In genomic region chr10:73838827-73839226, GRCh38 we compare ENCODE assay signal across 26 cellular contexts. TPM values are rescaled to one million over a fixed set of nuclear protein-coding genes. Genes with fewer than 3 reads are reported as not detected.
DNase-seq lines count a peak whose midpoint lies in the region; ATAC-seq and TF ChIP-seq lines count a peak whose summit lies in the region.
"Had no signal": no experiment of that assay in that cellular context is flagged by ENCODE, and none has a peak within 500 bp of the region (broad histone marks: within the 10 kb centered on the region; RNA-seq: fewer than 3 reads in every experiment).

No MANE protein-coding gene starts in this region.

- no peaks in the 10 kb centered on the region for H3K27me3 Mint-ChIP-seq in CD4-positive, alpha-beta T cell
- H3K27me3 Mint-ChIP-seq: activated naive CD8-positive, alpha-beta T cell treated with anti-CD3 and anti-CD28 coated beads, Interleukin-2, amount 50 U/mL, for 24 hours; effector memory CD8-positive, alpha-beta T cell; naive thymus-derived CD4-positive, alpha-beta T cell had no signal

- dilution Hi-C loops in mammary epithelial cell (cut with HindIII; ENCODE audit: low sequenced_read_pairs) = no loop called here

- intact Hi-C loops in CD4-positive, alpha-beta T cell (cut with DNase I, micrococcal nuclease) = no loop called here
- intact Hi-C loops in mammary epithelial cell (cut with micrococcal nuclease) = no loop called here
- intact Hi-C loops in mucosa of descending colon (cut with DNase I, micrococcal nuclease) = no loop called here

- H3K27ac Mint-ChIP-seq in CD4-positive, alpha-beta T cell = peak overlapping the region; percentile 27
- H3K27ac Mint-ChIP-seq: activated naive CD8-positive, alpha-beta T cell treated with anti-CD3 and anti-CD28 coated beads, Interleukin-2, amount 50 U/mL, for 24 hours; effector memory CD8-positive, alpha-beta T cell had no signal

- H3K79me2 ChIP-seq in mammary epithelial cell (ENCODE audit: insufficient read depth, low read length) = no peaks in the 10 kb centered on the region

- in situ Hi-C loops in mammary epithelial cell (cut with MboI; ENCODE audit: low sequenced_read_pairs in 2 of 2) = no loop called here

- H3K4me1 Mint-ChIP-seq in CD4-positive, alpha-beta T cell (ENCODE audit: low read depth) = no peaks in the 10 kb centered on the region
- H3K4me1 Mint-ChIP-seq: activated naive CD8-positive, alpha-beta T cell treated with anti-CD3 and anti-CD28 coated beads, Interleukin-2, amount 50 U/mL, for 24 hours had no signal

- no peak for TF ChIP-seq CTCF in CD4-positive, alpha-beta T cell (IDR thresholded peaks at IDR 0.05)
- no peak for TF ChIP-seq CTCF in mammary epithelial cell (conservative IDR thresholded peaks at IDR 0.05 in 1 of 2, IDR thresholded peaks at IDR 0.05 in 1 of 2; ENCODE audit: extremely low read depth in 1 of 2, insufficient read depth in 1 of 2, low read depth in 1 of 2, low read length in 2 of 2)
- TF ChIP-seq CTCF in mucosa of descending colon (IDR thresholded peaks at IDR 0.05) = no peak

- H3K4me3 ChIP-seq in mammary epithelial cell (replicated peaks in 1 of 3; ENCODE audit: insufficient read depth in 1 of 3, low read depth in 2 of 3, low read length in 3 of 3) (no peak overlapping the region), mucosa of descending colon (no peak overlapping the region)
- H3K4me3 ChIP-seq: heart right ventricle had no signal

- no peak for DNase-seq in CD4-positive, alpha-beta T cell
- peak; percentile 58 for DNase-seq in LHCN-M2 (ENCODE audit: low read depth)
- peak; percentile 46 for DNase-seq in mammary epithelial cell
- no peak for DNase-seq in mucosa of descending colon
- DNase-seq in NCI-H510A (lab: John Stamatoyannopoulos, UW) = no peak
- DNase-seq in stimulated activated CD4-positive, alpha-beta T cell treated with anti-CD3 and anti-CD28 coated beads, Interleukin-2, amount 100 ng/mL, for 24 hours = no peak
- no peak for DNase-seq in activated effector memory CD4-positive, alpha-beta T cell treated with Interleukin-2 at 50 U/mL for 16 hours
- DNase-seq: ACHN; activated CD8-positive, alpha-beta memory T cell treated with anti-CD3 and anti-CD28 coated beads, Interleukin-2, amount 50 U/mL, for 4 hours; activated naive CD8-positive, alpha-beta T cell treated with anti-CD3 and anti-CD28 coated beads, Interleukin-2, amount 50 U/mL, for 24 hours; brain microvascular endothelial cell; effector memory CD8-positive, alpha-beta T cell; heart right ventricle; Kasumi-1; mesendoderm; naive thymus-derived CD4-positive, alpha-beta T cell; NCI-H1092 treated with DMSO at 0.1 percent for 48 hours; NCI-H2107; NCI-H524; RPMI8226; stimulated activated CD8-positive, alpha-beta memory T cell treated with anti-CD3 and anti-CD28 coated beads, Interleukin-4, amount 100 ng/mL, for 48 hours; WERI-Rb-1 had no signal

- CTCF ChIA-PET in CD4-positive, alpha-beta T cell (lab: Charles Lee) = no interaction called here
- CTCF ChIA-PET in mammary epithelial cell (lab: Charles Lee; ENCODE audit: low non-redundant PET) = interaction anchor here (0.5 kb wide), 1 partner anchor 1331 kb away, joined by 7 read pairs; no protein-coding TSS in a partner anchor

- H3K9me3 Mint-ChIP-seq in CD4-positive, alpha-beta T cell = no peaks in the 10 kb centered on the region
- H3K9me3 Mint-ChIP-seq: activated naive CD8-positive, alpha-beta T cell treated with anti-CD3 and anti-CD28 coated beads, Interleukin-2, amount 50 U/mL, for 24 hours; effector memory CD8-positive, alpha-beta T cell; naive thymus-derived CD4-positive, alpha-beta T cell had no signal

- no peaks in the 10 kb centered on the region for H3K36me3 ChIP-seq in mammary epithelial cell (ENCODE audit: insufficient read depth, low read length)
- peaks cover 6% of the 10 kb centered on the region for H3K36me3 ChIP-seq in mucosa of descending colon (ENCODE audit: low read depth)

- peaks cover 8% of the 10 kb centered on the region for H3K4me1 ChIP-seq in mammary epithelial cell (ENCODE audit: insufficient read depth, low read length)
- H3K4me1 ChIP-seq in mucosa of descending colon (ENCODE audit: low read depth) = no peaks in the 10 kb centered on the region

- H3K9me3 ChIP-seq in CD4-positive, alpha-beta T cell (ENCODE audit: control insufficient read depth, low read length) = no peaks in the 10 kb centered on the region
- H3K9me3 ChIP-seq in mammary epithelial cell (replicated peaks; ENCODE audit: insufficient read depth, low read length) (no peaks in the 10 kb centered on the region), mucosa of descending colon (no peaks in the 10 kb centered on the region)
- H3K9me3 ChIP-seq: heart right ventricle had no signal

- H2AFZ ChIP-seq in mammary epithelial cell (ENCODE audit: low read depth, low read length) = no peak overlapping the region

- ATAC-seq in CD4-positive, alpha-beta T cell (ENCODE audit: poor library complexity) = no peak
- ATAC-seq in mucosa of descending colon (peak; percentile 15), HG03097 (IDR thresholded peaks at IDR 0.05; ENCODE audit: low FRiP score, unreplicated experiment) (no peak)
- ATAC-seq: activated naive CD8-positive, alpha-beta T cell treated with anti-CD3 and anti-CD28 coated beads, Interleukin-2, amount 50 U/mL, for 24 hours; effector memory CD8-positive, alpha-beta T cell; naive thymus-derived CD4-positive, alpha-beta T cell; right cardiac atrium; SK-N-SH treated with all-trans-retinoic acid at 6 μM for 48 hours had no signal

- BruUV-seq in mammary epithelial cell (replicated peaks; lab: Mats Ljungman, UMichigan) = no TSS peak

- H3K27ac ChIP-seq in CD4-positive, alpha-beta T cell (ENCODE audit: low read depth, low read length) = no peak overlapping the region
- H3K27ac ChIP-seq in mammary epithelial cell (ENCODE audit: insufficient read depth, low read depth, low read length) = no peak overlapping the region
- H3K27ac ChIP-seq: brain microvascular endothelial cell, C4-2B, heart right ventricle, WERI-Rb-1 had no signal

- WGBS in mammary epithelial cell (ENCODE audit: low coverage, missing lambda C conversion rate) = 91% methylated on average over 8 of the region's 8 CpGs

- peaks cover 84% of the 10 kb centered on the region for H3K36me3 Mint-ChIP-seq in CD4-positive, alpha-beta T cell (ENCODE audit: low read depth)

- no peaks in the 10 kb centered on the region for H3K27me3 ChIP-seq in CD4-positive, alpha-beta T cell (ENCODE audit: control insufficient read depth, insufficient read depth, low read length)
- H3K27me3 ChIP-seq in mammary epithelial cell (ENCODE audit: insufficient read depth, low read length) = no peaks in the 10 kb centered on the region
- H3K27me3 ChIP-seq: brain microvascular endothelial cell, heart right ventricle had no signal

- H3K9ac ChIP-seq in mammary epithelial cell (ENCODE audit: insufficient read depth, low read length) = no peak overlapping the region

- POLR2A ChIA-PET in CD4-positive, alpha-beta T cell (lab: Charles Lee) = interaction anchor here (1.5 kb wide), 1 partner anchor 36 kb away, joined by 3 read pairs; no protein-coding TSS in a partner anchor

- no peak overlapping the region for H3K4me3 Mint-ChIP-seq in CD4-positive, alpha-beta T cell
- H3K4me3 Mint-ChIP-seq: activated naive CD8-positive, alpha-beta T cell treated with anti-CD3 and anti-CD28 coated beads, Interleukin-2, amount 50 U/mL, for 24 hours; effector memory CD8-positive, alpha-beta T cell; naive thymus-derived CD4-positive, alpha-beta T cell had no signal

- no peak overlapping the region for H3K4me2 ChIP-seq in mammary epithelial cell (ENCODE audit: insufficient read depth, low read depth, low read length)

- H4K20me1 ChIP-seq in mammary epithelial cell (ENCODE audit: insufficient read depth, low read length) = no peaks in the 10 kb centered on the region

RNA-seq across cellular contexts. Expression of gene NDST2, which starts 27.4 kb away (rescaled TPM):
- 100 to 1,000 TPM; 121 to 135 TPM for total RNA-seq in CD4-positive, alpha-beta T cell
- total RNA-seq in LHCN-M2 (2014; rRNA removed) = 20.7 and 29.2 TPM in 2 replicates
- polyA plus RNA-seq in LHCN-M2 (2012) = 15.6 TPM
- total RNA-seq in mammary epithelial cell = 10 to 100 TPM in 1 of 2 donors, 1 to 10 TPM in 1; 9.3 to 18.5 TPM
- 10.8 TPM for polyA plus RNA-seq in mammary epithelial cell
- polyA minus RNA-seq in mammary epithelial cell = 6.7 TPM
- total RNA-seq in mucosa of descending colon = 10 to 100 TPM; 26.7 to 39.0 (median 29.0) TPM

RNA-seq across cellular contexts. Expression of gene CAMK2G, which starts 35.5 kb away (rescaled TPM):
- 10 to 100 TPM; 34.4 to 38.4 TPM for total RNA-seq in CD4-positive, alpha-beta T cell
- total RNA-seq in LHCN-M2 (2014; rRNA removed) = 16.4 and 20.8 TPM in 2 replicates
- polyA plus RNA-seq in LHCN-M2 (2012) = 15.0 TPM
- 10 to 100 TPM; 20.1 to 20.2 TPM for total RNA-seq in mammary epithelial cell
- 23.0 TPM for polyA plus RNA-seq in mammary epithelial cell
- 18.3 TPM for polyA minus RNA-seq in mammary epithelial cell
- 100 to 1,000 TPM in 1 of 3 donors, 10 to 100 TPM in 2; 53.5 to 141 (median 57.2) TPM for total RNA-seq in mucosa of descending colon

RNA-seq across cellular contexts. Expression of gene ZSWIM8, which starts 53.4 kb away (rescaled TPM):
- 10 to 100 TPM; 66.4 to 70.7 TPM for total RNA-seq in CD4-positive, alpha-beta T cell
- total RNA-seq in LHCN-M2 (2014; rRNA removed) (57.6 and 85.6 TPM in 2 replicates), mammary epithelial cell (10 to 100 TPM; 62.5 to 67.6 TPM), mucosa of descending colon (100 to 1,000 TPM in 1 of 3 donors, 10 to 100 TPM in 2; 72.5 to 119 (median 90.1) TPM)
- 66.0 TPM for polyA plus RNA-seq in LHCN-M2 (2012)
- polyA plus RNA-seq in mammary epithelial cell = 54.3 TPM
- polyA minus RNA-seq in mammary epithelial cell = 61.7 TPM

RNA-seq across cellular contexts. Expression of gene CHCHD1, which starts 57.0 kb away (rescaled TPM):
- total RNA-seq in CD4-positive, alpha-beta T cell = 1 to 10 TPM; 6.3 to 6.8 TPM
- 32.5 and 40.1 TPM in 2 replicates for total RNA-seq in LHCN-M2 (2014; rRNA removed)
- polyA plus RNA-seq in LHCN-M2 (2012) = 85.1 TPM
- 10 to 100 TPM; 11.7 to 24.7 TPM for total RNA-seq in mammary epithelial cell
- 36.9 TPM for polyA plus RNA-seq in mammary epithelial cell
- 10.5 TPM for polyA minus RNA-seq in mammary epithelial cell
- 10 to 100 TPM; 19.8 to 26.2 (median 22.7) TPM for total RNA-seq in mucosa of descending colon

Comparison
In these comparisons a context has a peak if more than half of its experiments do, and no peak if none do; other contexts are left out.
1. DNase-seq: peak in LHCN-M2 (single experiment) and mammary epithelial cell (single experiment); none in CD4-positive, alpha-beta T cell (0 of 10), mucosa of descending colon (0 of 3), NCI-H510A (single experiment), stimulated activated CD4-positive, alpha-beta T cell treated with anti-CD3 and anti-CD28 coated beads, Interleukin-2, amount 100 ng/mL, for 24 hours (0 of 2) and activated effector memory CD4-positive, alpha-beta T cell treated with Interleukin-2 at 50 U/mL for 16 hours (single experiment).